Comparison of ENCODE assay signal across 8 cellular contexts in the genomic region with DNA sequence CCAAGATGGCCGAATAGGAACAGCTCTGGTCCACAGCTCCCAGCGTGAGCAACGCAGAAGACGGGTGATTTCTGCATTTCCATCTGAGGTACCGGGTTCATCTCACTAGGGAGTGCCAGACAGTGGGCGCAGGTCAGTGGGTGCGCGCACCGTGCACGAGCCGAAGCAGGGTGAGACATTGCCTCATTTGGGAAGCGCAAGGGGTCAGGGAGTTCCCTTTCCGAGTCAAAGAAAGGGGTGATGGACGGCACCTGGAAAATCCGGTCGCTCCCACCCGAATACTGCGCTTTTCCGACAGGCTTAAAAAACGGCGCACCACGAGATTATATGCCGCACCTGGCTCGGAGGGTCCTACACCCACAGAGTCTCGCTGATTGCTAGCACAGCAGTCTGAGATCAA.
DNase-seq lines count a peak whose midpoint lies in the region; TF ChIP-seq lines count a peak whose summit lies in the region.
"Not testable (repeated sequence)": the region's sequence is repeated elsewhere in the genome, so short reads cannot be mapped to it uniquely, and the experiment has no call there.

No MANE protein-coding gene starts in this region.

- H3K4me3 ChIP-seq in H7 (ENCODE audit: insufficient read depth, low read depth, low read length) (peak overlapping the region; percentile 35), fibroblast of villous mesenchyme (ENCODE audit: low read depth, low read length) (peak overlapping the region; percentile 50)

- H3K36me3 Mint-ChIP-seq in progenitor cell of endocrine pancreas (ENCODE audit: insufficient read depth) = not testable (repeated sequence)

- H3K4me3 Mint-ChIP-seq in progenitor cell of endocrine pancreas (ENCODE audit: low read depth) = peak overlapping the region; percentile 71

- DNase-seq in DMS153 (lab: John Stamatoyannopoulos, UW) = peak; percentile 14
- not testable (repeated sequence) for DNase-seq in H7; fibroblast of villous mesenchyme (ENCODE audit: low read depth); progenitor cell of endocrine pancreas (ENCODE audit: low spot score, unreplicated experiment)
- DNase-seq in NCI-H146 (lab: John Stamatoyannopoulos, UW) = peak; percentile 24
- peak; percentile 60 for DNase-seq in NCI-H2227 treated with DMSO at 0.1 percent for 48 hours (lab: John Stamatoyannopoulos, UW)
- peak; percentile 46 for DNase-seq in NCI-H82 (lab: John Stamatoyannopoulos, UW)
- DNase-seq in RPMI7951 (ENCODE audit: low read depth) = peak; percentile 7

- not testable (repeated sequence) for H3K27me3 ChIP-seq in H7 (ENCODE audit: control insufficient read depth, insufficient read depth, low read length)

- H3K27ac Mint-ChIP-seq in progenitor cell of endocrine pancreas = peak overlapping the region; percentile 73

- not testable (repeated sequence) for H3K36me3 ChIP-seq in H7 (replicated peaks; ENCODE audit: control insufficient read depth, insufficient read depth, low read length)

- not testable (repeated sequence) for H3K4me1 Mint-ChIP-seq in progenitor cell of endocrine pancreas (ENCODE audit: low read depth)

- H3K9me3 Mint-ChIP-seq in progenitor cell of endocrine pancreas (ENCODE audit: low read depth) = not testable (repeated sequence)

- not testable (repeated sequence) for H3K27me3 Mint-ChIP-seq in progenitor cell of endocrine pancreas

- not testable (repeated sequence) for TF ChIP-seq CTCF in fibroblast of villous mesenchyme (IDR thresholded peaks at IDR 0.05; ENCODE audit: insufficient read depth, low read depth, low read length); progenitor cell of endocrine pancreas (IDR thresholded peaks at IDR 0.05; ENCODE audit: unreplicated experiment)
